Comparison of ENCODE assay signal across 25 cellular contexts in genomic region chr11:2133481-2134021, GRCh38. TPM values are rescaled to one million over a fixed set of nuclear protein-coding genes. Genes with fewer than 3 reads are reported as not detected.
"Had no signal": no experiment of that assay in that cellular context is flagged by ENCODE, and none has a peak within 500 bp of the region (broad histone marks: within the 10 kb centered on the region; RNA-seq: fewer than 3 reads in every experiment).

No MANE protein-coding gene starts in this region.

- DNase-seq: activated CD4-positive, alpha-beta memory T cell treated with anti-CD3 and anti-CD28 coated beads for 36 hours; activated CD4-positive, CD25-positive, alpha-beta regulatory T cell treated with anti-CD3 and anti-CD28 coated beads, Interleukin-2, amount 50 U/mL, for 72 hours; activated CD8-positive, alpha-beta memory T cell treated with anti-CD3 and anti-CD28 coated beads, Interleukin-2, amount 10 ng/mL, durations not matched to agents 7 days and 5 days; activated naive CD4-positive, alpha-beta T cell treated with anti-CD3 and anti-CD28 coated beads for 36 hours; activated T-cell treated with anti-CD3 and anti-CD28 coated beads, Interleukin-2, amount 50 U/mL, for 1 hour; effector memory CD8-positive, alpha-beta T cell; esophagus squamous epithelium; left cardiac atrium; spleen; stimulated activated CD4-positive, alpha-beta T cell treated with anti-CD3 and anti-CD28 coated beads, Interleukin-4, amount 100 ng/mL, for 4 hours; stimulated activated naive B cell treated with anti-CD40 and anti-IgM and Interleukin-4, amounts not matched to agents 10 μg/mL and 1 μg/mL and 100 μg/mL, for 72 hours; SW 1271; T-helper 2 cell had no signal

- H3K9me3 Mint-ChIP-seq: activated CD4-positive, alpha-beta memory T cell treated with anti-CD3 and anti-CD28 coated beads for 36 hours had no signal

- ATAC-seq: activated CD8-positive, alpha-beta memory T cell treated with anti-CD3 and anti-CD28 coated beads, Interleukin-2, amount 10 ng/mL, durations not matched to agents 7 days and 5 days; effector memory CD8-positive, alpha-beta T cell; left cardiac atrium; psoas muscle; sciatic nerve; stimulated activated naive B cell treated with anti-CD40 and anti-IgM and Interleukin-4, amounts not matched to agents 10 μg/mL and 1 μg/mL and 100 μg/mL, for 72 hours had no signal

- H3K27ac Mint-ChIP-seq: activated CD4-positive, alpha-beta memory T cell treated with anti-CD3 and anti-CD28 coated beads for 36 hours; activated CD8-positive, alpha-beta memory T cell treated with anti-CD3 and anti-CD28 coated beads, Interleukin-2, amount 10 ng/mL, durations not matched to agents 7 days and 5 days; activated naive CD4-positive, alpha-beta T cell treated with anti-CD3 and anti-CD28 coated beads for 36 hours; effector memory CD8-positive, alpha-beta T cell; stimulated activated naive B cell treated with anti-CD40 and anti-IgM and Interleukin-4, amounts not matched to agents 10 μg/mL and 1 μg/mL and 100 μg/mL, for 72 hours had no signal

- H3K27ac ChIP-seq: breast epithelium, esophagus squamous epithelium, psoas muscle, spleen, VCaP had no signal

- H3K9me3 ChIP-seq: breast epithelium, esophagus squamous epithelium, psoas muscle, spleen had no signal

- H3K36me3 ChIP-seq: breast epithelium, esophagus squamous epithelium, spleen had no signal

- H3K4me3 Mint-ChIP-seq: activated CD4-positive, alpha-beta memory T cell treated with anti-CD3 and anti-CD28 coated beads for 36 hours; activated CD8-positive, alpha-beta memory T cell treated with anti-CD3 and anti-CD28 coated beads, Interleukin-2, amount 10 ng/mL, durations not matched to agents 7 days and 5 days; activated naive CD4-positive, alpha-beta T cell treated with anti-CD3 and anti-CD28 coated beads for 36 hours; effector memory CD8-positive, alpha-beta T cell; stimulated activated naive B cell treated with anti-CD40 and anti-IgM and Interleukin-4, amounts not matched to agents 10 μg/mL and 1 μg/mL and 100 μg/mL, for 72 hours had no signal

- H3K36me3 Mint-ChIP-seq: activated CD4-positive, alpha-beta memory T cell treated with anti-CD3 and anti-CD28 coated beads for 36 hours; activated CD8-positive, alpha-beta memory T cell treated with anti-CD3 and anti-CD28 coated beads, Interleukin-2, amount 10 ng/mL, durations not matched to agents 7 days and 5 days; stimulated activated naive B cell treated with anti-CD40 and anti-IgM and Interleukin-4, amounts not matched to agents 10 μg/mL and 1 μg/mL and 100 μg/mL, for 72 hours had no signal

- H3K4me1 ChIP-seq: psoas muscle had no signal

- H3K4me3 ChIP-seq: breast epithelium, esophagus squamous epithelium, lung, psoas muscle, spleen had no signal

RNA-seq across cellular contexts. Expression of gene IGF2, which starts 5.6 kb away (rescaled TPM):
- polyA plus RNA-seq: neural cell had no signal

RNA-seq across cellular contexts. Expression of gene INS, which starts 27.5 kb away (rescaled TPM):
- total RNA-seq: activated CD4-positive, alpha-beta memory T cell treated with anti-CD3 and anti-CD28 coated beads for 36 hours; activated CD8-positive, alpha-beta memory T cell treated with anti-CD3 and anti-CD28 coated beads, Interleukin-2, amount 10 ng/mL, durations not matched to agents 7 days and 5 days; activated naive CD4-positive, alpha-beta T cell treated with anti-CD3 and anti-CD28 coated beads for 36 hours; astrocyte; breast epithelium; cerebellum; dermis microvascular lymphatic vessel endothelial cell; esophagus squamous epithelium; left cardiac atrium; lung; osteocyte; psoas muscle; SK-MEL-5; ureter had no signal
- polyA plus RNA-seq: neural cell had no signal

RNA-seq across cellular contexts. Expression of gene TH, which starts 38.1 kb away (rescaled TPM):
- total RNA-seq: activated CD4-positive, alpha-beta memory T cell treated with anti-CD3 and anti-CD28 coated beads for 36 hours; activated CD8-positive, alpha-beta memory T cell treated with anti-CD3 and anti-CD28 coated beads, Interleukin-2, amount 10 ng/mL, durations not matched to agents 7 days and 5 days; activated naive CD4-positive, alpha-beta T cell treated with anti-CD3 and anti-CD28 coated beads for 36 hours; astrocyte; breast epithelium; left cardiac atrium; SK-MEL-5 had no signal
